Comparison of ENCODE assay signal across 17 cellular contexts in the genomic region with DNA sequence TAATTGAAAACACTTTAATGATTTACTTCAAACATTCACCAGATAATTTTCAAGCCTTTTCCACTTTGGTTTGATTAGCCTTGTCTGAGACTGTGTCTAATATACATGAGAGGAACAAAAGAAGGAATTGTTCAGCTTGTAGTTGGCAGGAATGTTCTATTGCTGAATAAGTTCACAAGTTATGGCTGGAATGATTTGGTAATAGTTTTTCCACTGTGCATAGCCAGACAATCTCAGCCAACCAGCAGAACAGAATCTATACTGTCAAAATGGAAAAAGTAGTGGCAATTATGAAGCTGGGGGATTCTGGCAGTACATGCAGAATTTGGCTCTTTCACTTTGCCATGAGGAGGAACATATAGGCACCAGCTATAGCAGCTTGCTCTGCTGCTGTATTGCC.
DNase-seq lines count a peak whose midpoint lies in the region; ATAC-seq and TF ChIP-seq lines count a peak whose summit lies in the region.
"Had no signal": no experiment of that assay in that cellular context is flagged by ENCODE, and none has a peak within 500 bp of the region (broad histone marks: within the 10 kb centered on the region; RNA-seq: fewer than 3 reads in every experiment).

No MANE protein-coding gene starts in this region.

- ATAC-seq in heart left ventricle (peak; percentile 61 to 76 (median 64)), HG03342 (IDR thresholded peaks at IDR 0.05; ENCODE audit: unreplicated experiment) (no peak)
- ATAC-seq: GM12878, HepG2, upper lobe of right lung had no signal

- H3K4me3 ChIP-seq in heart left ventricle: no peak overlapping the region
- no peak overlapping the region for H3K4me3 ChIP-seq in right atrium auricular region
- H3K4me3 ChIP-seq in cardiac fibroblast (replicated peaks in 1 of 2; ENCODE audit: low read depth in 2 of 2, low read length in 2 of 2): no peak overlapping the region
- no peak overlapping the region for H3K4me3 ChIP-seq in hepatocyte
- no peak overlapping the region for H3K4me3 ChIP-seq in tibial nerve
- H3K4me3 ChIP-seq: GM12878, neural progenitor cell, upper lobe of right lung had no signal

- TF ChIP-seq CTCF in heart left ventricle (IDR thresholded peaks at IDR 0.05): no peak
- TF ChIP-seq CTCF in right atrium auricular region (IDR thresholded peaks at IDR 0.05): no peak
- TF ChIP-seq CTCF in cardiac fibroblast (IDR thresholded peaks at IDR 0.05; ENCODE audit: low read depth, low read length): no peak
- no peak for TF ChIP-seq CTCF in hepatocyte (IDR thresholded peaks at IDR 0.05; ENCODE audit: poor library complexity)
- no peak for TF ChIP-seq CTCF in tibial nerve (IDR thresholded peaks at IDR 0.05)

- H3K9me2 ChIP-seq in hepatocyte (replicated peaks; ENCODE audit: insufficient read depth): no peaks in the 10 kb centered on the region

- DNase-seq in heart left ventricle (no peak), right atrium auricular region (ENCODE audit: low spot score) (no peak), cardiac fibroblast (ENCODE audit: low read depth in 2 of 2) (peak; percentile 75 to 81), hepatocyte (ENCODE audit: low spot score) (no peak), caudate nucleus (lab: John Stamatoyannopoulos, UW) (no peak), DMS79 (lab: John Stamatoyannopoulos, UW) (no peak), tibial nerve (ENCODE audit: low spot score in 2 of 2) (no peak)
- DNase-seq: activated CD4-positive, alpha-beta T cell treated with anti-CD3 and anti-CD28 coated beads for 4 hours; H7; left cardiac atrium; NCI-H187 treated with DMSO at 0.1 percent for 48 hours; stimulated activated CD4-positive, alpha-beta T cell treated with anti-CD3 and anti-CD28 coated beads, Interleukin-12 subunit alpha, Interleukin-12 subunit beta, amount 100 ng/mL, for 4 hours; upper lobe of right lung had no signal

- no peak overlapping the region for H2AFZ ChIP-seq in hepatocyte
- H2AFZ ChIP-seq: neural progenitor cell had no signal

- intact Hi-C loops in heart left ventricle (cut with DNase I): no loop called here

- H4K20me1 ChIP-seq in hepatocyte (ENCODE audit: insufficient read depth, poor library complexity, severe bottlenecking): no peaks in the 10 kb centered on the region

- H3K27me3 ChIP-seq in heart left ventricle (no peaks in the 10 kb centered on the region), right atrium auricular region (no peaks in the 10 kb centered on the region), hepatocyte (no peaks in the 10 kb centered on the region), tibial nerve (no peaks in the 10 kb centered on the region)
- H3K27me3 ChIP-seq: upper lobe of right lung had no signal

- TF ChIP-seq EP300 in tibial nerve (IDR thresholded peaks at IDR 0.05): peak in 1 of 2 donors; percentile 13

- H3K36me3 ChIP-seq in heart left ventricle (no peaks in the 10 kb centered on the region), right atrium auricular region (no peaks in the 10 kb centered on the region), hepatocyte (replicated peaks; ENCODE audit: insufficient read depth, low read depth) (no peaks in the 10 kb centered on the region), tibial nerve (no peaks in the 10 kb centered on the region)
- H3K36me3 ChIP-seq: neural progenitor cell, upper lobe of right lung had no signal

- TF ChIP-seq POLR2A in heart left ventricle (IDR thresholded peaks at IDR 0.05) (no peak), tibial nerve (IDR thresholded peaks at IDR 0.05) (no peak)

- H3K27ac ChIP-seq in heart left ventricle (no peak overlapping the region), right atrium auricular region (no peak overlapping the region), hepatocyte (peak overlapping the region; percentile 20), caudate nucleus (ENCODE audit: low read depth, low read length) (no peak overlapping the region), tibial nerve (peak overlapping the region in 1 of 4 donors; percentile 13)
- H3K27ac ChIP-seq: neural progenitor cell, upper lobe of right lung had no signal

- H3K4me2 ChIP-seq in hepatocyte: no peak overlapping the region
- H3K4me2 ChIP-seq: neural progenitor cell had no signal

- peaks cover 0 to 19% (median 4%) of the 10 kb centered on the region in 12 donors for H3K4me1 ChIP-seq in heart left ventricle
- no peaks in the 10 kb centered on the region for H3K4me1 ChIP-seq in right atrium auricular region
- no peaks in the 10 kb centered on the region for H3K4me1 ChIP-seq in hepatocyte (ENCODE audit: insufficient read depth)
- H3K4me1 ChIP-seq in tibial nerve: peaks cover 0 to 25% (median 0%) of the 10 kb centered on the region in 4 donors
- H3K4me1 ChIP-seq: upper lobe of right lung had no signal

- peaks cover 2% of the 10 kb centered on the region for H3K79me2 ChIP-seq in hepatocyte

- no peaks in the 10 kb centered on the region for H3K9me3 ChIP-seq in heart left ventricle
- H3K9me3 ChIP-seq in right atrium auricular region: no peaks in the 10 kb centered on the region
- H3K9me3 ChIP-seq in hepatocyte (ENCODE audit: low read depth): no peaks in the 10 kb centered on the region
- no peaks in the 10 kb centered on the region for H3K9me3 ChIP-seq in tibial nerve
- H3K9me3 ChIP-seq: upper lobe of right lung had no signal

Comparison
In these comparisons a context has a peak if more than half of its experiments do, and no peak if none do; other contexts are left out.
1. DNase-seq: peak in cardiac fibroblast (2 of 2); none in heart left ventricle (0 of 5), right atrium auricular region (single experiment), hepatocyte (single experiment), caudate nucleus (0 of 61), DMS79 (single experiment) and tibial nerve (0 of 2).